1 cellular context compared by ENCODE assay signal in genomic region chr17:62652251-62653001, GRCh38.
A peak's percentile ranks its signal among the peaks of the same experiment; 100 is the strongest.
TF ChIP-seq lines count a peak whose summit lies in the region.

No MANE protein-coding gene starts in this region.

TF ChIP-seq in HepG2, 621 proteins besides CTCF, POLR2A, EP300 and RAD21 (continued from another document):
- TF ChIP-seq ZBTB33 (CRISPR knock-in tag; IDR thresholded peaks at IDR 0.05) (peak; percentile 35; the same call in 1 of the 2 replicates), SALL1 (CRISPR knock-in tag; IDR thresholded peaks at IDR 0.05) (peak; percentile 1; the same call in 1 of the 2 replicates), ZFP91 (CRISPR knock-in tag; IDR thresholded peaks at IDR 0.05; ENCODE audit: borderline replicate concordance) (peak; percentile 5; the same call in 1 of the 2 replicates), MBD4 (IDR thresholded peaks at IDR 0.05; ENCODE audit: borderline replicate concordance, low read length) (no peak), MYPOP (CRISPR knock-in tag; IDR thresholded peaks at IDR 0.05) (no peak), ZNF3 (CRISPR knock-in tag; IDR thresholded peaks at IDR 0.05) (no peak), ZNF138 (CRISPR knock-in tag; IDR thresholded peaks at IDR 0.05; ENCODE audit: low read depth) (no peak), ZNF564 (CRISPR knock-in tag; IDR thresholded peaks at IDR 0.05) (no peak)
